ENCODE assay signal across 1 cellular context in the genomic region with DNA sequence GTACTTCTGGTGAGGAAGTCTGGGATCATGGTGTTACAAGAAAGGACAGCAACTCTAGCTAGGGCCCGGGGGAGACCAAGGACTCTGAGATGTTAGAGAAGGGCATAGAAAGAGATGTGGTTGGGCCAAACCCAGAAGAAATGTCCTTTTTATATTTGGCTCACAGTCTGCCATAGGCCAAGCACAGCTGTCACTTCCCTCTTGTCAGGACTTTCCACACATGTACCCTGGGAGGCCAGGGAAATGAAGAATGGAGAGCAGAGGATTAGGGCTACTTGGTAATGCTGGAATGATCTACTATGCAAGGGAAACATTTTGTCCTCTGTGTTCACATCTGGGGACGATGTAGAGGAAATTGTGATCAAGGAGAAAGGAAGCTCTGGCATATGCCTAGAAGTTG.
TF ChIP-seq lines count a peak whose summit lies in the region.

No MANE protein-coding gene starts in this region.

TF ChIP-seq in GM12891, 5 proteins besides CTCF, POLR2A, EP300 and RAD21 (continued from another document):
- TF ChIP-seq PAX5 (IDR thresholded peaks at IDR 0.05; ENCODE audit: insufficient read depth, low read length, severe bottlenecking) (no peak), SPI1 (IDR thresholded peaks at IDR 0.05; ENCODE audit: low read depth, low read length) (no peak), POLR2AphosphoS5 (IDR thresholded peaks at IDR 0.05; ENCODE audit: low read depth, low read length) (no peak)
